Comparison of ENCODE assay signal across 17 cellular contexts in the genomic region with DNA sequence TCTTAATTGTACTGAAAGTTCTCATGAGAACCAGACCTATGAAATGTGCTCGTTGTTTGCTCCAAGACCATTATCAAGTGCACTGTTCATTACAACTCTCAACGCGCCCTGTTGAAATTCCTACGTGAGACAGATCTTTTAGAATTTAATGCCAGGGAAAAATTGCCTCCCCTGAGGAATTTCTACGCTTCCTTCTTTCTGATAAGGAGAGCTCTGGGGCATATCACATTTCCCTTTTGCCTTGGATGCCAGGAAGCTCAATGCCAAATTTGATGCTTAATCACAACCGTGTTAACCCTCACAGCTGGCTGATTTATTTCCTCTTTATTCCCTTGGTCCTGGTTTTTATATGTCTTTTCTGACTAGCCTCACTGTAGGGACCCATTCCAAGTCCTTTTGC.
DNase-seq lines count a peak whose midpoint lies in the region; ATAC-seq and TF ChIP-seq lines count a peak whose summit lies in the region.
"Had no signal": no experiment of that assay in that cellular context is flagged by ENCODE, and none has a peak within 500 bp of the region (broad histone marks: within the 10 kb centered on the region; RNA-seq: fewer than 3 reads in every experiment).

No MANE protein-coding gene starts in this region.

- CTCF ChIA-PET in CD8-positive, alpha-beta T cell (lab: Charles Lee): interaction anchor here (0.8 kb wide), 1 partner anchor 16 kb away, joined by 4 read pairs; no protein-coding TSS in a partner anchor

- peak overlapping the region; percentile 37; the same call in 1 of the 2 replicates for H3K27ac ChIP-seq in C4-2B
- no peak overlapping the region for H3K27ac ChIP-seq in CD8-positive, alpha-beta T cell (ENCODE audit: low read depth, low read length)

- H3K27me3 Mint-ChIP-seq in effector memory CD8-positive, alpha-beta T cell: no peaks in the 10 kb centered on the region
- no peaks in the 10 kb centered on the region for H3K27me3 Mint-ChIP-seq in stimulated activated naive CD8-positive, alpha-beta T cell treated with anti-CD3 and anti-CD28 coated beads, Interleukin-15, amount 100 ng/mL, for 72 hours
- no peaks in the 10 kb centered on the region for H3K27me3 Mint-ChIP-seq in CD8-positive, alpha-beta T cell (ENCODE audit: low read depth)
- H3K27me3 Mint-ChIP-seq: activated CD8-positive, alpha-beta memory T cell treated with anti-CD3 and anti-CD28 coated beads, Interleukin-2, amount 10 ng/mL, durations not matched to agents 7 days and 5 days; activated naive CD4-positive, alpha-beta T cell treated with anti-CD3 and anti-CD28 coated beads, Interleukin-2, amount 50 U/mL, for 24 hours had no signal

- no peaks in the 10 kb centered on the region for H3K36me3 ChIP-seq in CD8-positive, alpha-beta T cell (ENCODE audit: insufficient read depth, low read length)

- TF ChIP-seq CTCF in C4-2B (conservative IDR thresholded peaks at IDR 0.05) (no peak), omental fat pad (IDR thresholded peaks at IDR 0.05) (no peak)
- no peak for TF ChIP-seq CTCF in CD8-positive, alpha-beta T cell (IDR thresholded peaks at IDR 0.05)

- peak; percentile 94 for DNase-seq in NCI-H226
- DNase-seq in effector memory CD8-positive, alpha-beta T cell: no peak
- DNase-seq in omental fat pad (ENCODE audit: low spot score): no peak
- DNase-seq in stimulated activated naive CD8-positive, alpha-beta T cell treated with anti-CD3 and anti-CD28 coated beads, Interleukin-15, amount 100 ng/mL, for 72 hours: no peak
- DNase-seq in NCI-H1105 (lab: John Stamatoyannopoulos, UW): no peak
- no peak for DNase-seq in DMS79 treated with DMSO at 0.1 percent for 48 hours (lab: John Stamatoyannopoulos, UW)
- no peak for DNase-seq in CD8-positive, alpha-beta T cell
- DNase-seq: activated CD8-positive, alpha-beta memory T cell treated with anti-CD3 and anti-CD28 coated beads, Interleukin-2, amount 10 ng/mL, durations not matched to agents 7 days and 5 days; effector CD8-positive, alpha-beta T cell; NCI-H1417 treated with DMSO at 0.1 percent for 48 hours; retina; RPMI8226; stimulated activated CD4-positive, alpha-beta T cell treated with anti-CD3 and anti-CD28 coated beads, Interleukin-4, amount 100 ng/mL, for 4 hours; stimulated activated naive CD4-positive, alpha-beta T cell had no signal

- peak overlapping the region; percentile 63 to 90 for H3K27ac Mint-ChIP-seq in effector memory CD8-positive, alpha-beta T cell
- no peak overlapping the region for H3K27ac Mint-ChIP-seq in stimulated activated naive CD8-positive, alpha-beta T cell treated with anti-CD3 and anti-CD28 coated beads, Interleukin-15, amount 100 ng/mL, for 72 hours
- H3K27ac Mint-ChIP-seq in CD8-positive, alpha-beta T cell: no peak overlapping the region
- H3K27ac Mint-ChIP-seq: activated CD8-positive, alpha-beta memory T cell treated with anti-CD3 and anti-CD28 coated beads, Interleukin-2, amount 10 ng/mL, durations not matched to agents 7 days and 5 days; activated naive CD4-positive, alpha-beta T cell treated with anti-CD3 and anti-CD28 coated beads, Interleukin-2, amount 50 U/mL, for 24 hours; IgD-negative memory B cell had no signal

- ATAC-seq in effector memory CD8-positive, alpha-beta T cell (replicated peaks): no peak
- ATAC-seq in omental fat pad (ENCODE audit: low FRiP score): peak; percentile 68
- no peak for ATAC-seq in stimulated activated naive CD8-positive, alpha-beta T cell treated with anti-CD3 and anti-CD28 coated beads, Interleukin-15, amount 100 ng/mL, for 72 hours
- ATAC-seq in CD8-positive, alpha-beta T cell: no peak
- ATAC-seq: activated CD8-positive, alpha-beta memory T cell treated with anti-CD3 and anti-CD28 coated beads, Interleukin-2, amount 10 ng/mL, durations not matched to agents 7 days and 5 days had no signal

- peaks cover 48% of the 10 kb centered on the region for H3K4me1 ChIP-seq in CD8-positive, alpha-beta T cell (ENCODE audit: insufficient read depth, low read length)

- no peaks in the 10 kb centered on the region for H3K9me3 Mint-ChIP-seq in effector memory CD8-positive, alpha-beta T cell
- no peaks in the 10 kb centered on the region for H3K9me3 Mint-ChIP-seq in stimulated activated naive CD8-positive, alpha-beta T cell treated with anti-CD3 and anti-CD28 coated beads, Interleukin-15, amount 100 ng/mL, for 72 hours
- no peaks in the 10 kb centered on the region for H3K9me3 Mint-ChIP-seq in CD8-positive, alpha-beta T cell
- H3K9me3 Mint-ChIP-seq: activated naive CD4-positive, alpha-beta T cell treated with anti-CD3 and anti-CD28 coated beads, Interleukin-2, amount 50 U/mL, for 24 hours; IgD-negative memory B cell had no signal

- POLR2A ChIA-PET in CD8-positive, alpha-beta T cell (lab: Charles Lee): interaction anchor here (0.6 kb wide), 1 partner anchor 10 kb away, joined by 4 read pairs; no protein-coding TSS in a partner anchor

- H3K4me3 Mint-ChIP-seq in effector memory CD8-positive, alpha-beta T cell: no peak overlapping the region
- H3K4me3 Mint-ChIP-seq in stimulated activated naive CD8-positive, alpha-beta T cell treated with anti-CD3 and anti-CD28 coated beads, Interleukin-15, amount 100 ng/mL, for 72 hours: no peak overlapping the region
- no peak overlapping the region for H3K4me3 Mint-ChIP-seq in CD8-positive, alpha-beta T cell
- H3K4me3 Mint-ChIP-seq: activated CD8-positive, alpha-beta memory T cell treated with anti-CD3 and anti-CD28 coated beads, Interleukin-2, amount 10 ng/mL, durations not matched to agents 7 days and 5 days; activated naive CD4-positive, alpha-beta T cell treated with anti-CD3 and anti-CD28 coated beads, Interleukin-2, amount 50 U/mL, for 24 hours; IgD-negative memory B cell had no signal

- H3K27me3 ChIP-seq in CD8-positive, alpha-beta T cell (ENCODE audit: insufficient read depth, low read length): no peaks in the 10 kb centered on the region

- intact Hi-C loops in CD8-positive, alpha-beta T cell (cut with DNase I, micrococcal nuclease): no loop called here

- no peaks in the 10 kb centered on the region for H3K9me3 ChIP-seq in CD8-positive, alpha-beta T cell (ENCODE audit: low read length)

- H3K4me1 Mint-ChIP-seq in effector memory CD8-positive, alpha-beta T cell (ENCODE audit: low read depth in 2 of 2): peaks cover 46 to 67% of the 10 kb centered on the region in 2 donors
- H3K4me1 Mint-ChIP-seq in stimulated activated naive CD8-positive, alpha-beta T cell treated with anti-CD3 and anti-CD28 coated beads, Interleukin-15, amount 100 ng/mL, for 72 hours: peaks cover 69% of the 10 kb centered on the region
- H3K4me1 Mint-ChIP-seq in CD8-positive, alpha-beta T cell (ENCODE audit: low read depth): peaks cover 63% of the 10 kb centered on the region

- no peak overlapping the region for H3K4me3 ChIP-seq in CD8-positive, alpha-beta T cell (ENCODE audit: low read depth, low read length)

- peaks cover 42% of the 10 kb centered on the region for H3K36me3 Mint-ChIP-seq in effector memory CD8-positive, alpha-beta T cell (ENCODE audit: insufficient read depth)
- peaks cover 21% of the 10 kb centered on the region for H3K36me3 Mint-ChIP-seq in CD8-positive, alpha-beta T cell

Comparison
In these comparisons a context has a peak if more than half of its experiments do, and no peak if none do; other contexts are left out.
1. H3K27ac Mint-ChIP-seq: peak in effector memory CD8-positive, alpha-beta T cell (2 of 2); none in stimulated activated naive CD8-positive, alpha-beta T cell treated with anti-CD3 and anti-CD28 coated beads, Interleukin-15, amount 100 ng/mL, for 72 hours (0 of 2) and CD8-positive, alpha-beta T cell (single experiment).